7 cellular contexts compared by ENCODE assay signal in genomic region chr15:64701482-64701881, GRCh38.
DNase-seq lines count a peak whose midpoint lies in the region; ATAC-seq and TF ChIP-seq lines count a peak whose summit lies in the region.

No MANE protein-coding gene starts in this region.

- no peaks in the 10 kb centered on the region for H3K9me3 ChIP-seq in iPS-15b (ENCODE audit: control insufficient read depth, insufficient read depth, low read length)

- H3K9me3 Mint-ChIP-seq in activated CD8-positive, alpha-beta T cell treated with anti-CD3 and anti-CD28 coated beads for 36 hours = no peaks in the 10 kb centered on the region
- no peaks in the 10 kb centered on the region for H3K9me3 Mint-ChIP-seq in stimulated activated memory B cell treated with anti-CD40 and anti-IgM and Interleukin-4, amounts not matched to agents 10 μg/mL and 1 μg/mL and 100 μg/mL, for 72 hours

- POLR2A ChIA-PET in activated CD8-positive, alpha-beta T cell treated with anti-CD3 and anti-CD28 coated beads for 36 hours (lab: Charles Lee) = interaction anchor here (1.9 kb wide), 1 partner anchor 11 kb away, joined by 5 read pairs; no protein-coding TSS in a partner anchor

- peak overlapping the region; percentile 70 for H3K4me3 Mint-ChIP-seq in activated CD8-positive, alpha-beta T cell treated with anti-CD3 and anti-CD28 coated beads for 36 hours
- H3K4me3 Mint-ChIP-seq in stimulated activated memory B cell treated with anti-CD40 and anti-IgM and Interleukin-4, amounts not matched to agents 10 μg/mL and 1 μg/mL and 100 μg/mL, for 72 hours = peak overlapping the region; percentile 93

- H3K4me3 ChIP-seq in HFF-Myc (replicated peaks; ENCODE audit: low read depth, low read length) (peak overlapping the region; percentile 76), iPS-15b (ENCODE audit: low read depth, low read length) (peak overlapping the region; percentile 70)

- peaks cover 7% of the 10 kb centered on the region for H3K36me3 Mint-ChIP-seq in activated CD8-positive, alpha-beta T cell treated with anti-CD3 and anti-CD28 coated beads for 36 hours (ENCODE audit: low read depth)
- peaks cover 7% of the 10 kb centered on the region for H3K36me3 Mint-ChIP-seq in stimulated activated memory B cell treated with anti-CD40 and anti-IgM and Interleukin-4, amounts not matched to agents 10 μg/mL and 1 μg/mL and 100 μg/mL, for 72 hours

- peak overlapping the region; percentile 76 for H3K27ac Mint-ChIP-seq in activated CD8-positive, alpha-beta T cell treated with anti-CD3 and anti-CD28 coated beads for 36 hours
- H3K27ac Mint-ChIP-seq in stimulated activated memory B cell treated with anti-CD40 and anti-IgM and Interleukin-4, amounts not matched to agents 10 μg/mL and 1 μg/mL and 100 μg/mL, for 72 hours = peak overlapping the region; percentile 91

- peak overlapping the region; percentile 58 for H3K9ac ChIP-seq in iPS-15b (ENCODE audit: low read depth, low read length)

- ATAC-seq in activated CD8-positive, alpha-beta T cell treated with anti-CD3 and anti-CD28 coated beads for 36 hours = no peak
- ATAC-seq in stimulated activated memory B cell treated with anti-CD40 and anti-IgM and Interleukin-4, amounts not matched to agents 10 μg/mL and 1 μg/mL and 100 μg/mL, for 72 hours = no peak
- no peak for ATAC-seq in GM18909 (IDR thresholded peaks at IDR 0.05; ENCODE audit: poor library complexity, unreplicated experiment)

- peaks cover 4% of the 10 kb centered on the region for H3K36me3 ChIP-seq in iPS-15b (ENCODE audit: control insufficient read depth, insufficient read depth, low read length)

- CTCF ChIA-PET in activated CD8-positive, alpha-beta T cell treated with anti-CD3 and anti-CD28 coated beads for 36 hours (lab: Charles Lee) = interaction anchor here (0.9 to 8.6 kb wide), 3 partner anchors 11 to 28 kb away, joined by 3 to 81 read pairs (median 7); no protein-coding TSS in a partner anchor

- TF ChIP-seq CTCF in HFF-Myc (IDR thresholded peaks at IDR 0.05; ENCODE audit: low read depth, low read length, missing control alignments) = no peak
- TF ChIP-seq CTCF in activated CD8-positive, alpha-beta T cell treated with anti-CD3 and anti-CD28 coated beads for 36 hours (IDR thresholded peaks at IDR 0.05) = no peak

- intact Hi-C loops in activated CD8-positive, alpha-beta T cell treated with anti-CD3 and anti-CD28 coated beads for 36 hours (cut with micrococcal nuclease) = no loop called here

- H3K4me1 ChIP-seq in iPS-15b (ENCODE audit: control insufficient read depth, insufficient read depth, low read length) = peaks cover 28% of the 10 kb centered on the region

- H3K27me3 ChIP-seq in iPS-15b (ENCODE audit: control insufficient read depth, insufficient read depth, low read length) = no peaks in the 10 kb centered on the region

- H3K27me3 Mint-ChIP-seq in activated CD8-positive, alpha-beta T cell treated with anti-CD3 and anti-CD28 coated beads for 36 hours = no peaks in the 10 kb centered on the region
- no peaks in the 10 kb centered on the region for H3K27me3 Mint-ChIP-seq in stimulated activated memory B cell treated with anti-CD40 and anti-IgM and Interleukin-4, amounts not matched to agents 10 μg/mL and 1 μg/mL and 100 μg/mL, for 72 hours

- DNase-seq in HFF-Myc (ENCODE audit: extremely low read depth, low read depth) (no peak), amygdala (lab: John Stamatoyannopoulos, UW) (no peak)
- no peak for DNase-seq in activated CD8-positive, alpha-beta T cell treated with anti-CD3 and anti-CD28 coated beads for 36 hours
- no peak for DNase-seq in stimulated activated naive CD4-positive, alpha-beta T cell (lab: John Stamatoyannopoulos, UW)

- peaks cover 55% of the 10 kb centered on the region for H3K4me1 Mint-ChIP-seq in activated CD8-positive, alpha-beta T cell treated with anti-CD3 and anti-CD28 coated beads for 36 hours (ENCODE audit: low read depth)
- peaks cover 68% of the 10 kb centered on the region for H3K4me1 Mint-ChIP-seq in stimulated activated memory B cell treated with anti-CD40 and anti-IgM and Interleukin-4, amounts not matched to agents 10 μg/mL and 1 μg/mL and 100 μg/mL, for 72 hours
